In genomic region chr12:24835377-24835776, GRCh38 we compare ENCODE assay signal across 20 cellular contexts.
A peak's percentile ranks its signal among the peaks of the same experiment; 100 is the strongest.
DNase-seq lines count a peak whose midpoint lies in the region; ATAC-seq, FAIRE-seq and TF ChIP-seq lines count a peak whose summit lies in the region.
"Had no signal": no experiment of that assay in that cellular context is flagged by ENCODE, and none has a peak within 500 bp of the region (broad histone marks: within the 10 kb centered on the region; RNA-seq: fewer than 3 reads in every experiment).

No MANE protein-coding gene starts in this region.

- H3K9ac ChIP-seq in DND-41 (ENCODE audit: low read depth, low read length), result no peak overlapping the region
- no peak overlapping the region for H3K9ac ChIP-seq in SK-N-MC (ENCODE audit: insufficient read length)
- H3K9ac ChIP-seq: BLaER1 treated with 17β-estradiol and CSF1 and Interleukin-3, amounts not matched to agents 10 nM and 100 nM had no signal

- peak; percentile 56 for FAIRE-seq in frontal cortex (lab: Jason Lieb, UNC)
- FAIRE-seq: A204.1, D721Med, GM12891 had no signal

- H4K20me1 ChIP-seq in DND-41 (ENCODE audit: insufficient read depth, low read length), result no peaks in the 10 kb centered on the region
- H4K20me1 ChIP-seq: BLaER1 treated with 17β-estradiol and CSF1 and Interleukin-3, amounts not matched to agents 10 nM and 100 nM had no signal

- no peaks in the 10 kb centered on the region for H3K27me3 ChIP-seq in DND-41 (ENCODE audit: insufficient read depth, low read length, poor library complexity)
- H3K27me3 ChIP-seq: BLaER1 treated with 17β-estradiol and CSF1 and Interleukin-3, amounts not matched to agents 10 nM and 100 nM had no signal

- H3K4me3 ChIP-seq in DND-41 (ENCODE audit: low read depth in 1 of 2, low read length in 2 of 2), result no peak overlapping the region
- no peak overlapping the region for H3K4me3 ChIP-seq in SK-N-MC
- H3K4me3 ChIP-seq: BLaER1 treated with 17β-estradiol and CSF1 and Interleukin-3, amounts not matched to agents 10 nM and 100 nM had no signal

- H3K27ac ChIP-seq in DND-41 (ENCODE audit: low read length), result peak overlapping the region; percentile 4; the same call in 1 of the 2 replicates
- H3K27ac ChIP-seq in SK-N-MC, result peak overlapping the region; percentile 54; the same call in 1 of the 2 replicates
- H3K27ac ChIP-seq: C4-2B had no signal

- H3K9me3 ChIP-seq in DND-41 (ENCODE audit: insufficient read depth, low read length, severe bottlenecking) (no peaks in the 10 kb centered on the region), SK-N-MC (ENCODE audit: low read depth, low read length) (no peaks in the 10 kb centered on the region)
- H3K9me3 ChIP-seq: Caco-2 had no signal

- H3K36me3 ChIP-seq in DND-41 (ENCODE audit: insufficient read depth, low read length) (peaks cover 54% of the 10 kb centered on the region), SK-N-MC (ENCODE audit: insufficient read depth, low read length) (peaks cover 43% of the 10 kb centered on the region)

- DNase-seq in DND-41 (no peak), SK-N-MC (ENCODE audit: low read depth, low spot score) (no peak), frontal cortex (ENCODE audit: low spot score in 2 of 2) (no peak), activated T-cell treated with anti-CD3 and anti-CD28 coated beads for 4 hours (no peak), iPS-NIHi7 (ENCODE audit: extremely low spot score) (no peak), cerebellar nuclear complex (lab: John Stamatoyannopoulos, UW) (no peak)
- DNase-seq: 8988T; AML-193; Caco-2; Calu3; CD4-positive, alpha-beta T cell; CD8-positive, alpha-beta T cell; DMS79 treated with DMSO at 0.1 percent for 48 hours; EL; GDM1 had no signal

- H3K4me1 ChIP-seq in DND-41 (ENCODE audit: insufficient read depth, low read length), result peaks cover 23% of the 10 kb centered on the region; the same call in 1 of the 2 replicates
- H3K4me1 ChIP-seq: Caco-2 had no signal

- no peak for TF ChIP-seq CTCF in DND-41 (IDR thresholded peaks at IDR 0.05; ENCODE audit: borderline replicate concordance, extremely low read depth, low read length, poor library complexity, severe bottlenecking)

- no peak for ATAC-seq in DND-41 (ENCODE audit: insufficient read depth, low read depth)
- ATAC-seq: CD8-positive, alpha-beta T cell had no signal

- no peak overlapping the region for H2AFZ ChIP-seq in DND-41 (ENCODE audit: low read depth, low read length)

- H3K79me2 ChIP-seq in DND-41 (ENCODE audit: insufficient read depth, low read length), result no peaks in the 10 kb centered on the region

- no peak overlapping the region for H3K4me2 ChIP-seq in DND-41 (ENCODE audit: insufficient read depth, low read length)
- H3K4me2 ChIP-seq: BLaER1 treated with 17β-estradiol and CSF1 and Interleukin-3, amounts not matched to agents 10 nM and 100 nM had no signal
